Comparison of ENCODE assay signal across 8 cellular contexts in genomic region chr14:23183076-23183475, GRCh38. TPM values are rescaled to one million over a fixed set of nuclear protein-coding genes. Genes with fewer than 3 reads are reported as not detected.
A peak's percentile ranks its signal among the peaks of the same experiment; 100 is the strongest.
DNase-seq lines count a peak whose midpoint lies in the region; ATAC-seq, FAIRE-seq and TF ChIP-seq lines count a peak whose summit lies in the region.

No MANE protein-coding gene starts in this region.

- no peak overlapping the region for H3K4ac ChIP-seq in H9 (ENCODE audit: low read depth, low read length)

- no peak overlapping the region for H3K27ac Mint-ChIP-seq in H9
- H3K27ac Mint-ChIP-seq in activated naive CD4-positive, alpha-beta T cell treated with anti-CD3 and anti-CD28 coated beads, Interleukin-2, amount 10 ng/mL, durations not matched to agents 7 days and 5 days = no peak overlapping the region

- no peak overlapping the region; the same call in 1 of the 2 replicates for H3K14ac ChIP-seq in H9 (ENCODE audit: insufficient read depth, low read length)

- no peaks in the 10 kb centered on the region for H3K36me3 ChIP-seq in iPS-15b (ENCODE audit: control insufficient read depth, insufficient read depth, low read length)
- no peaks in the 10 kb centered on the region for H3K36me3 ChIP-seq in small intestine (ENCODE audit: control insufficient read depth in 2 of 2, insufficient read depth in 2 of 2, low read length in 2 of 2)

- FAIRE-seq in small intestine (lab: Jason Lieb, UNC) = no peak

- peak overlapping the region; percentile 38 for H3K27ac ChIP-seq in H9 (ENCODE audit: insufficient read length, low read depth, low read length)
- H3K27ac ChIP-seq in angular gyrus (ENCODE audit: low read depth, low read length) = peak overlapping the region; percentile 69
- H3K27ac ChIP-seq in small intestine (ENCODE audit: low read depth in 1 of 2, low read length in 1 of 2) = peak overlapping the region; percentile 47 to 83

- H3K9me3 ChIP-seq in H9 (ENCODE audit: control insufficient read depth, low read depth, low read length) (no peaks in the 10 kb centered on the region), iPS-15b (ENCODE audit: control insufficient read depth, insufficient read depth, low read length) (no peaks in the 10 kb centered on the region), small intestine (ENCODE audit: control insufficient read depth, low read depth) (no peaks in the 10 kb centered on the region)

- H2BK20ac ChIP-seq in H9 (ENCODE audit: low read depth, low read length, poor library complexity, severe bottlenecking) = no peak overlapping the region

- TF ChIP-seq CTCF in H9 (conservative IDR thresholded peaks at IDR 0.05) = no peak
- no peak for TF ChIP-seq CTCF in GM10266 (IDR thresholded peaks at IDR 0.05; ENCODE audit: control insufficient read depth, insufficient read depth, low read depth, missing control alignments)

- no peaks in the 10 kb centered on the region for H3K79me1 ChIP-seq in H9 (ENCODE audit: insufficient read depth, low read depth, low read length, poor library complexity, severe bottlenecking)

- H3K9ac ChIP-seq in H9 (ENCODE audit: extremely low read depth, insufficient read length, low read length) (peak overlapping the region; percentile 86), iPS-15b (ENCODE audit: low read depth, low read length) (peak overlapping the region; percentile 82)

- no peaks in the 10 kb centered on the region for H3K9me3 Mint-ChIP-seq in H9
- H3K9me3 Mint-ChIP-seq in activated naive CD4-positive, alpha-beta T cell treated with anti-CD3 and anti-CD28 coated beads, Interleukin-2, amount 10 ng/mL, durations not matched to agents 7 days and 5 days = no peaks in the 10 kb centered on the region

- no peak overlapping the region for H4K91ac ChIP-seq in H9 (ENCODE audit: insufficient read length, low read depth, low read length)

- no peaks in the 10 kb centered on the region for H4K20me1 ChIP-seq in H9 (ENCODE audit: control insufficient read depth, insufficient read depth, insufficient read length)

- H2BK120ac ChIP-seq in H9 (ENCODE audit: low read depth, low read length, poor library complexity, severe bottlenecking) = no peak overlapping the region

- no peaks in the 10 kb centered on the region for H3K27me3 ChIP-seq in H9 (ENCODE audit: insufficient read depth, low read length)
- H3K27me3 ChIP-seq in iPS-15b (ENCODE audit: control insufficient read depth, insufficient read depth, low read length) = no peaks in the 10 kb centered on the region
- H3K27me3 ChIP-seq in small intestine (ENCODE audit: control insufficient read depth in 2 of 2, insufficient read depth in 2 of 2, low read length in 2 of 2) = no peaks in the 10 kb centered on the region

- H2BK15ac ChIP-seq in H9 (ENCODE audit: low read depth, low read length) = no peak overlapping the region

- CTCF ChIA-PET in activated naive CD4-positive, alpha-beta T cell treated with anti-CD3 and anti-CD28 coated beads, Interleukin-2, amount 10 ng/mL, durations not matched to agents 7 days and 5 days (lab: Charles Lee) = interaction anchor here (1.2 to 12.1 kb wide), 2 partner anchors 61 to 187 kb away, joined by 3 to 264 read pairs; partner anchors contain the start of gene CEBPE

- no peak overlapping the region for H3K4me3 Mint-ChIP-seq in H9
- H3K4me3 Mint-ChIP-seq in activated naive CD4-positive, alpha-beta T cell treated with anti-CD3 and anti-CD28 coated beads, Interleukin-2, amount 10 ng/mL, durations not matched to agents 7 days and 5 days = no peak overlapping the region

- no peak overlapping the region for H3K23ac ChIP-seq in H9 (ENCODE audit: insufficient read length, low read depth, low read length)

- DNase-seq in H9 (no peak), small intestine (peak; percentile 40), RKO (ENCODE audit: low spot score) (no peak), GM10266 (ENCODE audit: extremely low spot score) (no peak)
- no peak for DNase-seq in activated naive CD4-positive, alpha-beta T cell treated with anti-CD3 and anti-CD28 coated beads, Interleukin-2, amount 10 ng/mL, durations not matched to agents 7 days and 5 days

- peak overlapping the region; percentile 66 for H3K4me3 ChIP-seq in iPS-15b (ENCODE audit: low read depth, low read length)
- H3K4me3 ChIP-seq in small intestine (ENCODE audit: low read depth in 1 of 2, low read length in 2 of 2) = peak overlapping the region; percentile 25 to 65

- no peak overlapping the region for H2AK5ac ChIP-seq in H9 (ENCODE audit: insufficient read length, low read length)

- H3K4me1 Mint-ChIP-seq in H9 = peaks cover 24 to 41% of the 10 kb centered on the region in 2 experiments
- no peaks in the 10 kb centered on the region for H3K4me1 Mint-ChIP-seq in activated naive CD4-positive, alpha-beta T cell treated with anti-CD3 and anti-CD28 coated beads, Interleukin-2, amount 10 ng/mL, durations not matched to agents 7 days and 5 days

- H3T11ph ChIP-seq in H9 (ENCODE audit: low read length) = no peak overlapping the region

- no peak overlapping the region for H3K56ac ChIP-seq in H9 (ENCODE audit: insufficient read length, low read depth, low read length)

- H3K36me3 Mint-ChIP-seq in H9 (ENCODE audit: insufficient read depth in 1 of 3, low read depth in 3 of 3) = peaks cover 0 to 10% (median 9%) of the 10 kb centered on the region in 3 experiments; a peak in 4 of 7 replicates
- no peaks in the 10 kb centered on the region for H3K36me3 Mint-ChIP-seq in activated naive CD4-positive, alpha-beta T cell treated with anti-CD3 and anti-CD28 coated beads, Interleukin-2, amount 10 ng/mL, durations not matched to agents 7 days and 5 days

- no peak overlapping the region for H2BK5ac ChIP-seq in H9 (ENCODE audit: insufficient read length, low read length)

- no peak for ATAC-seq in HG03108 (IDR thresholded peaks at IDR 0.05; ENCODE audit: unreplicated experiment)

- no peak overlapping the region for H2BK12ac ChIP-seq in H9 (ENCODE audit: insufficient read length, low read depth, low read length)

- peaks cover 7% of the 10 kb centered on the region for H3K23me2 ChIP-seq in H9 (ENCODE audit: insufficient read length, low read depth, low read length, poor library complexity, severe bottlenecking)

- no peak overlapping the region for H4K5ac ChIP-seq in H9 (ENCODE audit: insufficient read length, low read depth, low read length)

- H2AFZ ChIP-seq in H9 (ENCODE audit: low read length) = no peak overlapping the region

- H3K4me1 ChIP-seq in H9 (ENCODE audit: insufficient read depth, low read length) = no peaks in the 10 kb centered on the region; the same call in 1 of the 2 replicates
- H3K4me1 ChIP-seq in iPS-15b (ENCODE audit: control insufficient read depth, insufficient read depth, low read length) = peaks cover 10% of the 10 kb centered on the region
- H3K4me1 ChIP-seq in small intestine (ENCODE audit: control insufficient read depth in 2 of 2, insufficient read depth in 1 of 2, low read depth in 1 of 2, low read length in 1 of 2) = peaks cover 0 to 2% of the 10 kb centered on the region in 2 donors

- WGBS in H9 (ENCODE audit: extremely low coverage, insufficient read length, low lambda C conversion rate) = no CpG with 5 or more reads among the region's 7 CpGs
- WGBS in small intestine, 3 donors = 0 to 3% (median 2%) methylated on average over 7 of the region's 7 CpGs

- peaks cover 17% of the 10 kb centered on the region; the same call in 1 of the 2 replicates for H3K79me2 ChIP-seq in H9 (ENCODE audit: insufficient read depth, low read length)

- no peak overlapping the region for H4K8ac ChIP-seq in H9 (replicated peaks; ENCODE audit: insufficient read length, low read depth, low read length)

- H3K27me3 Mint-ChIP-seq in H9 (ENCODE audit: low read depth) = no peaks in the 10 kb centered on the region
- peaks cover 18% of the 10 kb centered on the region for H3K27me3 Mint-ChIP-seq in activated naive CD4-positive, alpha-beta T cell treated with anti-CD3 and anti-CD28 coated beads, Interleukin-2, amount 10 ng/mL, durations not matched to agents 7 days and 5 days

- peak overlapping the region; percentile 87 for H3K18ac ChIP-seq in H9 (ENCODE audit: insufficient read length, low read depth, low read length)

- peak overlapping the region; percentile 87 for H3K4me2 ChIP-seq in H9 (ENCODE audit: insufficient read depth, insufficient read length, low read length)

RNA-seq across cellular contexts. Expression of gene SLC7A8, which starts 0.4 kb away (rescaled TPM):
- total RNA-seq in H9 (2021) = 77.9 and 84.5 TPM in 2 replicates
- 10 to 100 TPM; 11.3 to 59.6 (median 20.1) TPM for polyA plus RNA-seq in small intestine

RNA-seq across cellular contexts. Expression of gene RNF212B, which starts 54.7 kb away (rescaled TPM):
- total RNA-seq in H9 (2021) = 0.15 and 0.39 TPM in 2 replicates
- polyA plus RNA-seq in small intestine = under 1 TPM in 2 of 3 donors, not detected in 1; 0.07 to 0.45 TPM
